8 cellular contexts compared by ENCODE assay signal in genomic region chr6:32152414-32153251, GRCh38. TPM values are rescaled to one million over a fixed set of nuclear protein-coding genes. Genes with fewer than 3 reads are reported as not detected.
A peak's percentile ranks its signal among the peaks of the same experiment; 100 is the strongest.
DNase-seq lines count a peak whose midpoint lies in the region; ATAC-seq, FAIRE-seq and TF ChIP-seq lines count a peak whose summit lies in the region.

No MANE protein-coding gene starts in this region.

- H4K20me1 ChIP-seq in keratinocyte (ENCODE audit: control insufficient read depth, extremely low read depth, insufficient read depth, low read length) = no peaks in the 10 kb centered on the region

- H3K9me3 ChIP-seq in keratinocyte (ENCODE audit: control insufficient read depth, low read depth, low read length) (no peaks in the 10 kb centered on the region), subcutaneous abdominal adipose tissue (ENCODE audit: control insufficient read depth in 5 of 5, low read length in 5 of 5) (no peaks in the 10 kb centered on the region)

- POLR2A ChIA-PET in activated CD4-positive, alpha-beta T cell treated with anti-CD3 and anti-CD28 coated beads, Interleukin-2, amount 10 ng/mL, durations not matched to agents 7 days and 5 days (lab: Charles Lee) = no interaction called here

- H3K4me3 ChIP-seq in keratinocyte (ENCODE audit: control insufficient read depth in 2 of 3, extremely low read depth in 1 of 3, insufficient read depth in 2 of 3, low read depth in 1 of 3, low read length in 3 of 3) (peak overlapping the region; percentile 71 to 99 (median 96)), subcutaneous abdominal adipose tissue (ENCODE audit: low read depth in 1 of 5, low read length in 5 of 5) (peak overlapping the region; percentile 91 to 96 (median 94))

- no peak for ATAC-seq in HG02840 (IDR thresholded peaks at IDR 0.05; ENCODE audit: low FRiP score, unreplicated experiment)

- peaks cover 3% of the 10 kb centered on the region for H3K9me3 Mint-ChIP-seq in activated CD4-positive, alpha-beta T cell treated with anti-CD3 and anti-CD28 coated beads, Interleukin-2, amount 10 ng/mL, durations not matched to agents 7 days and 5 days
- H3K9me3 Mint-ChIP-seq in brain = peaks cover 0 to 9% (median 6%) of the 10 kb centered on the region in 5 experiments

- no peaks in the 10 kb centered on the region for H3K9me1 ChIP-seq in keratinocyte (ENCODE audit: control insufficient read depth, extremely low read depth, insufficient read depth, low read length)

- H3K36me3 ChIP-seq in keratinocyte (ENCODE audit: control insufficient read depth in 2 of 2, extremely low read depth in 1 of 2, insufficient read depth in 2 of 2, low read length in 2 of 2) = peaks cover 1 to 8% of the 10 kb centered on the region in 2 experiments
- peaks cover 0 to 15% (median 12%) of the 10 kb centered on the region in 5 donors for H3K36me3 ChIP-seq in subcutaneous abdominal adipose tissue (ENCODE audit: control insufficient read depth in 5 of 5, insufficient read depth in 5 of 5, low read length in 5 of 5)

- H3K4me2 ChIP-seq in keratinocyte (ENCODE audit: control insufficient read depth, extremely low read depth, insufficient read depth, low read depth, low read length) = peak overlapping the region; percentile 99

- peaks cover 2% of the 10 kb centered on the region for H3K79me2 ChIP-seq in keratinocyte (ENCODE audit: control insufficient read depth, insufficient read depth, low read length)

- H3K27me3 ChIP-seq in keratinocyte (ENCODE audit: control insufficient read depth, extremely low read depth, insufficient read depth, low read length) (peaks cover 4% of the 10 kb centered on the region), subcutaneous abdominal adipose tissue (ENCODE audit: control insufficient read depth in 5 of 5, insufficient read depth in 4 of 5, low read length in 5 of 5) (peaks cover 3 to 19% (median 8%) of the 10 kb centered on the region in 5 donors)

- peak overlapping the region; percentile 81 for H3K27ac ChIP-seq in keratinocyte (ENCODE audit: control insufficient read depth, insufficient read depth, low read length)
- peak overlapping the region; percentile 90 for H3K27ac ChIP-seq in subcutaneous abdominal adipose tissue (ENCODE audit: low read depth, low read length)

- H3K36me3 Mint-ChIP-seq in activated CD4-positive, alpha-beta T cell treated with anti-CD3 and anti-CD28 coated beads, Interleukin-2, amount 10 ng/mL, durations not matched to agents 7 days and 5 days (ENCODE audit: low read depth) = peaks cover 3% of the 10 kb centered on the region
- H3K36me3 Mint-ChIP-seq in brain = peaks cover 35% of the 10 kb centered on the region

- peak overlapping the region; percentile 97 for H2AFZ ChIP-seq in keratinocyte (ENCODE audit: control insufficient read depth, low read length)

- CTCF ChIA-PET in activated CD4-positive, alpha-beta T cell treated with anti-CD3 and anti-CD28 coated beads, Interleukin-2, amount 10 ng/mL, durations not matched to agents 7 days and 5 days (lab: Charles Lee) = interaction anchor here (0.5 to 1.2 kb wide), 5 partner anchors 12 to 243 kb away, joined by 3 to 4 read pairs (median 3); partner anchors contain the start of gene EGFL8

- peaks cover 40% of the 10 kb centered on the region for H3K27me3 Mint-ChIP-seq in activated CD4-positive, alpha-beta T cell treated with anti-CD3 and anti-CD28 coated beads, Interleukin-2, amount 10 ng/mL, durations not matched to agents 7 days and 5 days
- peaks cover 41% of the 10 kb centered on the region for H3K27me3 Mint-ChIP-seq in brain

- H3K4me1 ChIP-seq in keratinocyte (ENCODE audit: control insufficient read depth, extremely low read depth, insufficient read depth, low read length) (peaks cover 20% of the 10 kb centered on the region), subcutaneous abdominal adipose tissue (ENCODE audit: control insufficient read depth in 5 of 5, insufficient read depth in 5 of 5, low read length in 5 of 5) (peaks cover 0 to 55% (median 52%) of the 10 kb centered on the region in 5 donors)

- TF ChIP-seq CTCF in brain (conservative IDR thresholded peaks at IDR 0.05) (no peak), keratinocyte (optimal IDR thresholded peaks at IDR 0.05 in 1 of 3, IDR thresholded peaks at IDR 0.05 in 1 of 3, conservative IDR thresholded peaks at IDR 0.05 in 1 of 3; ENCODE audit: extremely low read depth in 1 of 3, insufficient read depth in 2 of 3, low read length in 3 of 3) (no peak)

- DNase-seq in activated CD4-positive, alpha-beta T cell treated with anti-CD3 and anti-CD28 coated beads, Interleukin-2, amount 10 ng/mL, durations not matched to agents 7 days and 5 days = no peak
- no peak for DNase-seq in activated CD4-positive, alpha-beta T cell treated with anti-CD3 and anti-CD28 coated beads for 1 hour
- DNase-seq in keratinocyte (ENCODE audit: low read depth, low spot score) (no peak), mesenteric fat pad (ENCODE audit: low spot score) (no peak)
- DNase-seq in effector CD8-positive, alpha-beta T cell (lab: John Stamatoyannopoulos, UW) = no peak

- H3K9ac ChIP-seq in keratinocyte (ENCODE audit: control insufficient read depth, extremely low read depth, insufficient read depth, low read length) (peak overlapping the region; percentile 92), subcutaneous abdominal adipose tissue (ENCODE audit: low read length in 5 of 5) (peak overlapping the region; percentile 32 to 84 (median 58))

- H3K4me1 Mint-ChIP-seq in activated CD4-positive, alpha-beta T cell treated with anti-CD3 and anti-CD28 coated beads, Interleukin-2, amount 10 ng/mL, durations not matched to agents 7 days and 5 days = peaks cover 51% of the 10 kb centered on the region
- peaks cover 56% of the 10 kb centered on the region for H3K4me1 Mint-ChIP-seq in brain

- dilution Hi-C loops in keratinocyte (cut with MboI; ENCODE audit: extremely low pct_ligation_motif_present, low sequenced_read_pairs) = no loop called here

- H3K27ac Mint-ChIP-seq in activated CD4-positive, alpha-beta T cell treated with anti-CD3 and anti-CD28 coated beads, Interleukin-2, amount 10 ng/mL, durations not matched to agents 7 days and 5 days = no peak overlapping the region
- peak overlapping the region; percentile 95 to 98 (median 98) for H3K27ac Mint-ChIP-seq in brain

- FAIRE-seq in keratinocyte (lab: Jason Lieb, UNC) = no peak

- peak overlapping the region; percentile 37 for H3K4me3 Mint-ChIP-seq in activated CD4-positive, alpha-beta T cell treated with anti-CD3 and anti-CD28 coated beads, Interleukin-2, amount 10 ng/mL, durations not matched to agents 7 days and 5 days
- peak overlapping the region; percentile 96 to 100 (median 100) for H3K4me3 Mint-ChIP-seq in brain

RNA-seq across cellular contexts. Expression of gene PRRT1, which starts 0.9 kb away (rescaled TPM):
- total RNA-seq in activated CD4-positive, alpha-beta T cell treated with anti-CD3 and anti-CD28 coated beads, Interleukin-2, amount 10 ng/mL, durations not matched to agents 7 days and 5 days = under 1 TPM; 0.17 to 0.23 TPM
- polyA plus RNA-seq in brain (ENCODE audit: insufficient read depth, low read depth, low replicate concordance) = 48.8 TPM
- 0.09 to 0.17 TPM (median 0.09 TPM) in 3 replicates for polyA plus RNA-seq in keratinocyte
- 0.39 TPM for polyA plus RNA-seq in keratinocyte (2011; ENCODE audit: low read depth)
- polyA plus RNA-seq in keratinocyte (2011; cell fraction: cytosol; rRNA removed) = 0.05 and 0.08 TPM in 2 replicates
- polyA plus RNA-seq in keratinocyte (2011; cell fraction: nucleus; rRNA removed) = 0.74 and 1.0 TPM in 2 replicates
- 0.38 and 0.66 TPM in 2 replicates for polyA plus RNA-seq in keratinocyte (2012; ENCODE audit: low replicate concordance)
- not detected in 3 replicates for polyA minus RNA-seq in keratinocyte
- polyA minus RNA-seq in keratinocyte (2011; cell fraction: cytosol; rRNA and poly(A)+ RNA removed) = not detected
- not detected in 2 replicates for polyA minus RNA-seq in keratinocyte (2011; cell fraction: nucleus; rRNA and poly(A)+ RNA removed)
- 1.0 TPM for total RNA-seq in mesenteric fat pad

RNA-seq across cellular contexts. Expression of gene PPT2, which starts 1.3 kb away (rescaled TPM):
- total RNA-seq in activated CD4-positive, alpha-beta T cell treated with anti-CD3 and anti-CD28 coated beads, Interleukin-2, amount 10 ng/mL, durations not matched to agents 7 days and 5 days = 1 to 10 TPM; 8.3 to 9.2 TPM
- 19.1 TPM for polyA plus RNA-seq in brain (ENCODE audit: insufficient read depth, low read depth, low replicate concordance)
- 15.0 to 21.0 TPM (median 15.6 TPM) in 3 replicates for polyA plus RNA-seq in keratinocyte
- 2.6 TPM for polyA plus RNA-seq in keratinocyte (2011; ENCODE audit: low read depth)
- polyA plus RNA-seq in keratinocyte (2011; cell fraction: cytosol; rRNA removed) = 10.4 and 11.0 TPM in 2 replicates
- 34.1 and 43.3 TPM in 2 replicates for polyA plus RNA-seq in keratinocyte (2011; cell fraction: nucleus; rRNA removed)
- polyA plus RNA-seq in keratinocyte (2012; ENCODE audit: low replicate concordance) = 9.0 and 18.8 TPM in 2 replicates
- 10.8 to 14.1 TPM (median 12.3 TPM) in 3 replicates for polyA minus RNA-seq in keratinocyte
- polyA minus RNA-seq in keratinocyte (2011; cell fraction: cytosol; rRNA and poly(A)+ RNA removed) = 11.5 TPM
- 11.8 and 23.7 TPM in 2 replicates for polyA minus RNA-seq in keratinocyte (2011; cell fraction: nucleus; rRNA and poly(A)+ RNA removed)
- 24.4 TPM for total RNA-seq in mesenteric fat pad

RNA-seq across cellular contexts. Expression of gene EGFL8, which starts 11.8 kb away (rescaled TPM):
- 1 to 10 TPM; 6.0 to 8.6 TPM for total RNA-seq in activated CD4-positive, alpha-beta T cell treated with anti-CD3 and anti-CD28 coated beads, Interleukin-2, amount 10 ng/mL, durations not matched to agents 7 days and 5 days
- 11.5 TPM for polyA plus RNA-seq in brain (ENCODE audit: insufficient read depth, low read depth, low replicate concordance)
- polyA plus RNA-seq in keratinocyte = 1.7 to 4.2 TPM (median 3.7 TPM) in 3 replicates
- 6.6 TPM for polyA plus RNA-seq in keratinocyte (2011; ENCODE audit: low read depth)
- 0.30 and 1.0 TPM in 2 replicates for polyA plus RNA-seq in keratinocyte (2011; cell fraction: cytosol; rRNA removed)
- polyA plus RNA-seq in keratinocyte (2011; cell fraction: nucleus; rRNA removed) = 13.1 and 13.7 TPM in 2 replicates
- 2.5 and 14.1 TPM in 2 replicates for polyA plus RNA-seq in keratinocyte (2012; ENCODE audit: low replicate concordance)
- 0.79 to 1.1 TPM in 2 of 3 replicates, not detected in the other for polyA minus RNA-seq in keratinocyte
- polyA minus RNA-seq in keratinocyte (2011; cell fraction: cytosol; rRNA and poly(A)+ RNA removed) = not detected
- polyA minus RNA-seq in keratinocyte (2011; cell fraction: nucleus; rRNA and poly(A)+ RNA removed) = 1.4 and 4.2 TPM in 2 replicates
- 15.5 TPM for total RNA-seq in mesenteric fat pad

RNA-seq across cellular contexts. Expression of gene FKBPL, which starts 22.5 kb away (rescaled TPM):
- 1 to 10 TPM; 6.6 to 7.8 TPM for total RNA-seq in activated CD4-positive, alpha-beta T cell treated with anti-CD3 and anti-CD28 coated beads, Interleukin-2, amount 10 ng/mL, durations not matched to agents 7 days and 5 days
- polyA plus RNA-seq in brain (ENCODE audit: insufficient read depth, low read depth, low replicate concordance) (17.5 TPM), keratinocyte (4.2 to 5.6 TPM (median 4.9 TPM) in 3 replicates)
- 1.9 TPM for polyA plus RNA-seq in keratinocyte (2011; ENCODE audit: low read depth)
- polyA plus RNA-seq in keratinocyte (2011; cell fraction: cytosol; rRNA removed) = 2.7 and 3.7 TPM in 2 replicates
- 4.7 and 5.5 TPM in 2 replicates for polyA plus RNA-seq in keratinocyte (2011; cell fraction: nucleus; rRNA removed)
- polyA plus RNA-seq in keratinocyte (2012; ENCODE audit: low replicate concordance) = 5.9 and 8.6 TPM in 2 replicates
- 2.2 to 6.9 TPM (median 3.8 TPM) in 3 replicates for polyA minus RNA-seq in keratinocyte
- 1.9 TPM for polyA minus RNA-seq in keratinocyte (2011; cell fraction: cytosol; rRNA and poly(A)+ RNA removed)
- polyA minus RNA-seq in keratinocyte (2011; cell fraction: nucleus; rRNA and poly(A)+ RNA removed) = 0.93 and 1.8 TPM in 2 replicates
- total RNA-seq in mesenteric fat pad = 4.3 TPM

RNA-seq across cellular contexts. Expression of gene AGPAT1, which starts 23.3 kb away (rescaled TPM):
- 10 to 100 TPM; 47.3 to 52.0 TPM for total RNA-seq in activated CD4-positive, alpha-beta T cell treated with anti-CD3 and anti-CD28 coated beads, Interleukin-2, amount 10 ng/mL, durations not matched to agents 7 days and 5 days
- polyA plus RNA-seq in brain (ENCODE audit: insufficient read depth, low read depth, low replicate concordance) (199 TPM), keratinocyte (46.4 to 85.1 TPM (median 54.7 TPM) in 3 replicates)
- 2.9 TPM for polyA plus RNA-seq in keratinocyte (2011; ENCODE audit: low read depth)
- polyA plus RNA-seq in keratinocyte (2011; cell fraction: cytosol; rRNA removed) = 85.0 and 105 TPM in 2 replicates
- 54.6 and 68.9 TPM in 2 replicates for polyA plus RNA-seq in keratinocyte (2011; cell fraction: nucleus; rRNA removed)
- polyA plus RNA-seq in keratinocyte (2012; ENCODE audit: low replicate concordance) = 32.3 and 71.2 TPM in 2 replicates
- polyA minus RNA-seq in keratinocyte = 94.8 to 190 TPM (median 128 TPM) in 3 replicates
- 142 TPM for polyA minus RNA-seq in keratinocyte (2011; cell fraction: cytosol; rRNA and poly(A)+ RNA removed)
- 26.9 and 27.6 TPM in 2 replicates for polyA minus RNA-seq in keratinocyte (2011; cell fraction: nucleus; rRNA and poly(A)+ RNA removed)
- total RNA-seq in mesenteric fat pad = 39.9 TPM
